8 cellular contexts compared by ENCODE assay signal in the genomic region with DNA sequence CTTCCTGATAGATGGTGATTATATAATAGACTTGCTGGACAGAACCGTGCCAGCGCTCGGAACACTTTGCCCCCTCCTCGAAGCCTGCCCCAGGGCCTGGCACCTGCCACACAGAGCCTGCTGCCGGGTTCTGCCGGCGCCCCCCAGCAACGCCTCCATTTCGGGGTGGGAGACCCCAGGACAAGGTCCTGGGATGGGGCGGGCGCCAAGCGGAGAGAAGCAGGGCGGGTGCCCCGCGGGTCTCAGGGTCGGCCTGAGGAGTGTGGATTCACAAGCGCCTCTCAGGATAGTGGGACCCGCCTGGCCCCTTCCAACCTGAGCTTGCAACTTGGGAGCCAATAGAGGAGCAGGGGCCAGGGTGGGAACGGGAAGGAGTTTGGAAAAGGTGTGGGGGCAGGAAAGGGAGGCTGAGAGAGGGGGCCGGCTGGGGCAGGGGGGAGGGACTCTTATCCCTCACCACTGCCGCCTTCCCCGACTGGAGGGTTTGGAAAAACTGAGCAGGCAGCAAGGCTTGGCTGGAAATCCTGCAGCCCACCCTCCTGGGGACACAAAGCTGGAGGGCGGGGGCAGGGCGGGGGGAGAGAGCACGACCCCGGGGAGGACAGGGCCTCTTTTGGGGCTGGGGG. TPM values are rescaled to one million over a fixed set of nuclear protein-coding genes. Genes with fewer than 3 reads are reported as not detected.
DNase-seq lines count a peak whose midpoint lies in the region; ATAC-seq and TF ChIP-seq lines count a peak whose summit lies in the region.

No MANE protein-coding gene starts in this region.

- no peaks in the 10 kb centered on the region for H3K36me3 ChIP-seq in Loucy (ENCODE audit: insufficient read depth, low read length)
- no peaks in the 10 kb centered on the region for H3K36me3 ChIP-seq in endocrine pancreas (ENCODE audit: control insufficient read depth, insufficient read depth, low read length)
- H3K36me3 ChIP-seq in transverse colon = no peaks in the 10 kb centered on the region

- H3K79me2 ChIP-seq in Loucy (ENCODE audit: insufficient read depth, low read length) = peaks cover 14% of the 10 kb centered on the region

- no peak for ATAC-seq in HG03439 (IDR thresholded peaks at IDR 0.05; ENCODE audit: unreplicated experiment)

- TF ChIP-seq CTCF in Loucy (conservative IDR thresholded peaks at IDR 0.05; ENCODE audit: low read length) (peak; percentile 25), WI38 (IDR thresholded peaks at IDR 0.05; ENCODE audit: low read depth, low read length) (no peak), transverse colon (IDR thresholded peaks at IDR 0.05) (no peak)

- peak overlapping the region; percentile 80 for H3K9ac ChIP-seq in Loucy (ENCODE audit: low read depth, low read length, poor library complexity, severe bottlenecking)
- peak overlapping the region; percentile 80 for H3K9ac ChIP-seq in endocrine pancreas (ENCODE audit: control insufficient read depth, insufficient read depth, low read length)

- TF ChIP-seq EP300 in transverse colon (IDR thresholded peaks at IDR 0.05; ENCODE audit: low read depth) = no peak

- H3F3A ChIP-seq in Loucy (ENCODE audit: low read depth) = no peaks in the 10 kb centered on the region; the same call in 1 of the 2 replicates

- peak overlapping the region; percentile 88 for H3K4me3 ChIP-seq in Loucy (ENCODE audit: low read length, poor library complexity, severe bottlenecking)
- peak overlapping the region; percentile 72 for H3K4me3 ChIP-seq in WI38 (ENCODE audit: low read depth, low read length)
- H3K4me3 ChIP-seq in endocrine pancreas (ENCODE audit: control insufficient read depth, insufficient read depth, low read length) = no peak overlapping the region
- H3K4me3 ChIP-seq in transverse colon = peak overlapping the region; percentile 79 to 94 (median 86)

- H3K9me2 ChIP-seq in Loucy (replicated peaks; ENCODE audit: low read depth, low read length) = no peaks in the 10 kb centered on the region

- 0% methylated on average over 26 of the region's 26 CpGs; no CpG with 5 or more reads in 1 of the 2 donors for WGBS in transverse colon (ENCODE audit: low coverage in 1 of 2), 2 donors

- H3K9me3 ChIP-seq in Loucy (ENCODE audit: insufficient read depth, low read depth, low read length) = no peaks in the 10 kb centered on the region
- no peaks in the 10 kb centered on the region for H3K9me3 ChIP-seq in endocrine pancreas (ENCODE audit: control insufficient read depth, low read length)
- no peaks in the 10 kb centered on the region for H3K9me3 ChIP-seq in transverse colon

- H3K27me3 ChIP-seq in Loucy (ENCODE audit: insufficient read depth, low read length, poor library complexity, severe bottlenecking) (no peaks in the 10 kb centered on the region), endocrine pancreas (ENCODE audit: control insufficient read depth, insufficient read depth, low read length) (no peaks in the 10 kb centered on the region), transverse colon (no peaks in the 10 kb centered on the region)

- DNase-seq in SIG-M5 treated with dmso at 0.1 percent for 504 hours (lab: John Stamatoyannopoulos, UW; ENCODE audit: unreplicated experiment) (peak; percentile 63), SIG-M5 (lab: John Stamatoyannopoulos, UW) (no peak), midbrain (lab: John Stamatoyannopoulos, UW) (peak; percentile 74), transverse colon (no peak)

- H3K4me1 ChIP-seq in Loucy (ENCODE audit: insufficient read depth, low read length, poor library complexity, severe bottlenecking) (peaks cover 22% of the 10 kb centered on the region), endocrine pancreas (ENCODE audit: control insufficient read depth, insufficient read depth, low read length) (peaks cover 7% of the 10 kb centered on the region), transverse colon (peaks cover 9 to 43% (median 33%) of the 10 kb centered on the region in 4 donors)

- in situ Hi-C loops in transverse colon (cut with MboI; ENCODE audit: low pct_ligation_motif_present in 1 of 4, low pct_unique_long_range_greater_than_20kb in 1 of 4, low sequenced_read_pairs in 3 of 4) = no loop called here

- peaks cover 5% of the 10 kb centered on the region for H4K20me1 ChIP-seq in Loucy (ENCODE audit: insufficient read depth, low read length, poor library complexity, severe bottlenecking)

- H3K4me2 ChIP-seq in Loucy (ENCODE audit: low read depth, low read length, poor library complexity, severe bottlenecking) = peak overlapping the region; percentile 98

- H2AFZ ChIP-seq in Loucy (ENCODE audit: low read length) = peak overlapping the region; percentile 92

- TF ChIP-seq POLR2A in transverse colon (IDR thresholded peaks at IDR 0.05) = no peak

- H3K27ac ChIP-seq in transverse colon = peak overlapping the region; percentile 98 to 100 (median 100)

- intact Hi-C loops in transverse colon (cut with DNase I; ENCODE audit: low total_unique reads) = loop anchor here (1.0 to 2.0 kb wide), 2 partner anchors 22 to 138 kb away; a partner anchor contains a TSS

RNA-seq across cellular contexts. Expression of a gene that starts 3.3 kb away (rescaled TPM):
- 10 to 100 TPM; 15.9 to 23.9 (median 18.5) TPM for total RNA-seq in transverse colon

RNA-seq across cellular contexts. Expression of a gene that starts 27.1 kb away (rescaled TPM):
- total RNA-seq in transverse colon = not detected

RNA-seq across cellular contexts. Expression of a gene that starts 42.6 kb away (rescaled TPM):
- not detected for total RNA-seq in transverse colon

RNA-seq across cellular contexts. Expression of a gene that starts 45.3 kb away (rescaled TPM):
- total RNA-seq in transverse colon = 1 to 10 TPM in 2 of 4 donors, not detected in 2; 2.5 to 4.1 TPM

Comparison
In these comparisons a context has a peak if more than half of its experiments do, and no peak if none do; other contexts are left out.
1. DNase-seq: peak in SIG-M5 treated with dmso at 0.1 percent for 504 hours (single experiment) and midbrain (single experiment); none in SIG-M5 (single experiment) and transverse colon (single experiment).